11 cellular contexts compared by ENCODE assay signal in genomic region chr16:57134982-57135381, GRCh38. TPM values are rescaled to one million over a fixed set of nuclear protein-coding genes. Genes with fewer than 3 reads are reported as not detected.
DNase-seq lines count a peak whose midpoint lies in the region; ATAC-seq and TF ChIP-seq lines count a peak whose summit lies in the region.
"Had no signal": no experiment of that assay in that cellular context is flagged by ENCODE, and none has a peak within 500 bp of the region (broad histone marks: within the 10 kb centered on the region; RNA-seq: fewer than 3 reads in every experiment).

No MANE protein-coding gene starts in this region.

- no peak for TF ChIP-seq POLR2A in prostate gland (IDR thresholded peaks at IDR 0.05)

- H3K27ac ChIP-seq in prostate gland: no peak overlapping the region
- H3K27ac ChIP-seq: foreskin keratinocyte had no signal

- no peaks in the 10 kb centered on the region for H3K9me3 Mint-ChIP-seq in activated T-helper 1 cell treated with anti-CD3 and anti-CD28 coated beads, Interleukin-12 subunit alpha, Interleukin-12 subunit beta, Interleukin-2, Interleukin-4 antibody, amounts not matched to agents 30 ng/mL and 10 ng/mL and 1 ng/mL, durations not matched to agents 14 hours and 24 hours and 36 hours
- no peaks in the 10 kb centered on the region for H3K9me3 Mint-ChIP-seq in naive thymus-derived CD8-positive, alpha-beta T cell

- no peaks in the 10 kb centered on the region for H3K27me3 Mint-ChIP-seq in activated T-helper 1 cell treated with anti-CD3 and anti-CD28 coated beads, Interleukin-12 subunit alpha, Interleukin-12 subunit beta, Interleukin-2, Interleukin-4 antibody, amounts not matched to agents 30 ng/mL and 10 ng/mL and 1 ng/mL, durations not matched to agents 14 hours and 24 hours and 36 hours (ENCODE audit: insufficient read depth)
- H3K27me3 Mint-ChIP-seq in naive thymus-derived CD8-positive, alpha-beta T cell: no peaks in the 10 kb centered on the region

- no peak overlapping the region for H3K4me3 ChIP-seq in foreskin fibroblast (ENCODE audit: low read depth in 1 of 2, low read length in 2 of 2)
- H3K4me3 ChIP-seq in prostate gland: no peak overlapping the region

- 93% methylated on average over 2 of the region's 2 CpGs for WGBS in prostate gland

- peaks cover 48% of the 10 kb centered on the region for H3K4me1 Mint-ChIP-seq in activated T-helper 1 cell treated with anti-CD3 and anti-CD28 coated beads, Interleukin-12 subunit alpha, Interleukin-12 subunit beta, Interleukin-2, Interleukin-4 antibody, amounts not matched to agents 30 ng/mL and 10 ng/mL and 1 ng/mL, durations not matched to agents 14 hours and 24 hours and 36 hours (ENCODE audit: low read depth)
- H3K4me1 Mint-ChIP-seq in naive thymus-derived CD8-positive, alpha-beta T cell: peaks cover 52 to 93% (median 88%) of the 10 kb centered on the region in 4 donors

- H3K9me3 ChIP-seq in prostate gland: no peaks in the 10 kb centered on the region

- DNase-seq in DMS153 treated with DMSO at 0.1 percent for 48 hours (lab: John Stamatoyannopoulos, UW; ENCODE audit: unreplicated experiment): peak; percentile 48
- DNase-seq in NCI-H2196 (lab: John Stamatoyannopoulos, UW; ENCODE audit: unreplicated experiment): peak; percentile 7
- peak; percentile 26 for DNase-seq in activated T-helper 1 cell treated with anti-CD3 and anti-CD28 coated beads, Interleukin-12 subunit alpha, Interleukin-12 subunit beta, Interleukin-2, Interleukin-4 antibody, amounts not matched to agents 30 ng/mL and 10 ng/mL and 1 ng/mL, durations not matched to agents 14 hours and 24 hours and 36 hours (ENCODE audit: low spot score)
- peak in 9 of 10 donors; percentile 13 to 67 (median 37) for DNase-seq in naive thymus-derived CD8-positive, alpha-beta T cell
- no peak for DNase-seq in foreskin fibroblast
- DNase-seq in prostate gland (ENCODE audit: low spot score): no peak
- DNase-seq: DMS79 treated with DMSO at 0.1 percent for 48 hours, foreskin keratinocyte, mesenchymal stem cell had no signal

- no peaks in the 10 kb centered on the region for H3K27me3 ChIP-seq in prostate gland (replicated peaks; ENCODE audit: insufficient read depth)
- H3K27me3 ChIP-seq: foreskin keratinocyte had no signal

- TF ChIP-seq CTCF in foreskin fibroblast (IDR thresholded peaks at IDR 0.05; ENCODE audit: low read depth, low read length) (no peak), prostate gland (IDR thresholded peaks at IDR 0.05) (no peak)

- H3K4me1 ChIP-seq in prostate gland (replicated peaks): no peaks in the 10 kb centered on the region
- H3K4me1 ChIP-seq: foreskin keratinocyte had no signal

- peak overlapping the region; percentile 66 for H3K4me3 Mint-ChIP-seq in activated T-helper 1 cell treated with anti-CD3 and anti-CD28 coated beads, Interleukin-12 subunit alpha, Interleukin-12 subunit beta, Interleukin-2, Interleukin-4 antibody, amounts not matched to agents 30 ng/mL and 10 ng/mL and 1 ng/mL, durations not matched to agents 14 hours and 24 hours and 36 hours
- peak overlapping the region; percentile 79 to 93 (median 89) for H3K4me3 Mint-ChIP-seq in naive thymus-derived CD8-positive, alpha-beta T cell

- no peaks in the 10 kb centered on the region for H3K36me3 ChIP-seq in prostate gland

- ATAC-seq in naive thymus-derived CD8-positive, alpha-beta T cell: peak; percentile 70 to 79
- ATAC-seq in HG03520 (IDR thresholded peaks at IDR 0.05; ENCODE audit: unreplicated experiment): no peak
- no peak for ATAC-seq in HG02884 (IDR thresholded peaks at IDR 0.05; ENCODE audit: unreplicated experiment)
- ATAC-seq: foreskin keratinocyte had no signal

- intact Hi-C loops in activated T-helper 1 cell treated with anti-CD3 and anti-CD28 coated beads, Interleukin-12 subunit alpha, Interleukin-12 subunit beta, Interleukin-2, Interleukin-4 antibody, amounts not matched to agents 30 ng/mL and 10 ng/mL and 1 ng/mL, durations not matched to agents 14 hours and 24 hours and 36 hours (cut with micrococcal nuclease): no loop called here
- intact Hi-C loops in prostate gland (cut with DNase I): no loop called here

- peak overlapping the region; percentile 83 for H3K27ac Mint-ChIP-seq in activated T-helper 1 cell treated with anti-CD3 and anti-CD28 coated beads, Interleukin-12 subunit alpha, Interleukin-12 subunit beta, Interleukin-2, Interleukin-4 antibody, amounts not matched to agents 30 ng/mL and 10 ng/mL and 1 ng/mL, durations not matched to agents 14 hours and 24 hours and 36 hours
- peak overlapping the region; percentile 89 to 98 (median 97) for H3K27ac Mint-ChIP-seq in naive thymus-derived CD8-positive, alpha-beta T cell

- H3K36me3 Mint-ChIP-seq in activated T-helper 1 cell treated with anti-CD3 and anti-CD28 coated beads, Interleukin-12 subunit alpha, Interleukin-12 subunit beta, Interleukin-2, Interleukin-4 antibody, amounts not matched to agents 30 ng/mL and 10 ng/mL and 1 ng/mL, durations not matched to agents 14 hours and 24 hours and 36 hours (ENCODE audit: low read depth): peaks cover 2% of the 10 kb centered on the region
- H3K36me3 Mint-ChIP-seq in naive thymus-derived CD8-positive, alpha-beta T cell: peaks cover 0 to 27% (median 0%) of the 10 kb centered on the region in 3 donors

- POLR2A ChIA-PET in naive thymus-derived CD8-positive, alpha-beta T cell (lab: Charles Lee): interaction anchor here (0.8 to 5.3 kb wide), 10 partner anchors 8 to 203 kb away, joined by 3 to 30 read pairs (median 4); partner anchors contain the start of genes CPNE2 and HERPUD1

RNA-seq across cellular contexts. Expression of gene CPNE2, which starts 42.6 kb away (rescaled TPM):
- 3.7 and 4.6 TPM in 2 replicates for total RNA-seq in activated T-helper 1 cell treated with anti-CD3 and anti-CD28 coated beads, Interleukin-12 subunit alpha, Interleukin-12 subunit beta, Interleukin-2, Interleukin-4 antibody, amounts not matched to agents 30 ng/mL and 10 ng/mL and 1 ng/mL, durations not matched to agents 14 hours and 24 hours and 36 hours
- 10 to 100 TPM in 1 of 2 experiments, 1 to 10 TPM in 1; 9.6 to 10.3 TPM for total RNA-seq in naive thymus-derived CD8-positive, alpha-beta T cell
- 10 to 100 TPM; 26.8 to 60.4 (median 30.4) TPM for polyA plus RNA-seq in naive thymus-derived CD8-positive, alpha-beta T cell
- 10 to 100 TPM; 22.3 to 23.3 TPM for total RNA-seq in prostate gland

RNA-seq across cellular contexts. Expression of gene PSME3IP1, which starts 50.9 kb away (rescaled TPM):
- total RNA-seq in activated T-helper 1 cell treated with anti-CD3 and anti-CD28 coated beads, Interleukin-12 subunit alpha, Interleukin-12 subunit beta, Interleukin-2, Interleukin-4 antibody, amounts not matched to agents 30 ng/mL and 10 ng/mL and 1 ng/mL, durations not matched to agents 14 hours and 24 hours and 36 hours: 116 and 124 TPM in 2 replicates
- total RNA-seq in naive thymus-derived CD8-positive, alpha-beta T cell: 100 to 1,000 TPM; 137 to 158 TPM
- 10 to 100 TPM; 66.0 to 81.4 (median 67.1) TPM for polyA plus RNA-seq in naive thymus-derived CD8-positive, alpha-beta T cell
- total RNA-seq in prostate gland: 10 to 100 TPM; 64.1 to 95.8 TPM

RNA-seq across cellular contexts. Expression of gene RSPRY1, which starts 51.1 kb away (rescaled TPM):
- total RNA-seq in activated T-helper 1 cell treated with anti-CD3 and anti-CD28 coated beads, Interleukin-12 subunit alpha, Interleukin-12 subunit beta, Interleukin-2, Interleukin-4 antibody, amounts not matched to agents 30 ng/mL and 10 ng/mL and 1 ng/mL, durations not matched to agents 14 hours and 24 hours and 36 hours: 36.0 and 36.5 TPM in 2 replicates
- 10 to 100 TPM; 25.9 to 32.6 TPM for total RNA-seq in naive thymus-derived CD8-positive, alpha-beta T cell
- 10 to 100 TPM; 28.4 to 34.6 (median 29.3) TPM for polyA plus RNA-seq in naive thymus-derived CD8-positive, alpha-beta T cell
- 10 to 100 TPM; 35.8 to 45.3 TPM for total RNA-seq in prostate gland

Comparison
In these comparisons a context has a peak if more than half of its experiments do, and no peak if none do; other contexts are left out.
1. DNase-seq: peak in DMS153 treated with DMSO at 0.1 percent for 48 hours (single experiment), NCI-H2196 (single experiment), activated T-helper 1 cell treated with anti-CD3 and anti-CD28 coated beads, Interleukin-12 subunit alpha, Interleukin-12 subunit beta, Interleukin-2, Interleukin-4 antibody, amounts not matched to agents 30 ng/mL and 10 ng/mL and 1 ng/mL, durations not matched to agents 14 hours and 24 hours and 36 hours (single experiment) and naive thymus-derived CD8-positive, alpha-beta T cell (9 of 10); none in foreskin fibroblast (0 of 2) and prostate gland (single experiment).
2. ATAC-seq: peak in naive thymus-derived CD8-positive, alpha-beta T cell (2 of 2); none in HG03520 (single experiment) and HG02884 (single experiment).